8 cellular contexts compared by ENCODE assay signal in the genomic region with DNA sequence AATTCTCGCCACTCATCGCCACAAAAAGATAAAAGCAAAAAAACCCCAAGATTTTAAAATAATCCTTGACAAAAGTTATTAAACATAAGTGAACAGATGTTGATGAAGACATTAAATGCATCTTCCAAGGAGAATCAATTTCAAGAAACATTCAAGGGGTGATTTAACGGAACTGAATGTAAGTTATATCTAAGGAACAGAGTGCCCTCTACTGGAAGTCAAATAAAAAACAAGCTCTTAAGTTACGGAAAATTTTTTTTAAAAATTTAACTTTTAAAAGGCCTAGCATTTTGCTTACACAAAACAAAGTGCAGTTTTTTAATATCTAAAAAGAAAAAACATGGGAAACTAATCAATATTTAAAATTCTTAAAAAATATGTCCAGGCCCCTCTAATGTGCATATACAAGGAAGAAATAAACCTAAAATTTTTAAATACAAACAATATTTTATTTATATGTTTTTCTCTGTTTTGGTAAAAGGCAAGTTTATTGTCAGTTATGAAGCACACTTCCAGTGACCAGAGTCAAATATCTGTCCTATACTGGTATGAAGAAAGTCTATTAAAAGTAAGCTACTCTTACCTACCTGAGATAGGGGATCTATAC. TPM values are rescaled to one million over a fixed set of nuclear protein-coding genes. Genes with fewer than 3 reads are reported as not detected.
DNase-seq lines count a peak whose midpoint lies in the region; ATAC-seq, FAIRE-seq and TF ChIP-seq lines count a peak whose summit lies in the region.

No MANE protein-coding gene starts in this region.

- TF ChIP-seq RAD21 in SK-N-SH (IDR thresholded peaks at IDR 0.05; ENCODE audit: low read length) = peak; percentile 51

- peaks cover 10% of the 10 kb centered on the region for H3F3A ChIP-seq in SK-N-SH (replicated peaks; ENCODE audit: insufficient read depth)

- no peaks in the 10 kb centered on the region for H4K20me1 ChIP-seq in SK-N-SH (ENCODE audit: insufficient read depth)

- TF ChIP-seq CTCF in SK-N-SH (IDR thresholded peaks at IDR 0.05) = peak; percentile 77

- no peaks in the 10 kb centered on the region for H3K4me1 ChIP-seq in SK-N-SH (ENCODE audit: control insufficient read depth in 1 of 2, insufficient read depth in 2 of 2, low read depth in 1 of 2, low read length in 1 of 2)

- no peak overlapping the region for H2AFZ ChIP-seq in SK-N-SH (ENCODE audit: low read depth)

- H3K79me2 ChIP-seq in SK-N-SH (ENCODE audit: insufficient read depth) = peaks cover 34% of the 10 kb centered on the region

- intact Hi-C loops in posterior cingulate gyrus (cut with DNase I) = loop anchor here (5.0 kb wide), 3 partner anchors 297 to 1142 kb away; no protein-coding TSS in a partner anchor

- no peaks in the 10 kb centered on the region for H3K9me2 ChIP-seq in SK-N-SH

- no peak overlapping the region for H3K4me3 ChIP-seq in SK-N-SH (ENCODE audit: low read depth in 2 of 2, low read length in 1 of 2)

- peak; percentile 87 for FAIRE-seq in H54 (lab: Jason Lieb, UNC)

- peaks cover 22% of the 10 kb centered on the region for H3K36me3 Mint-ChIP-seq in effector memory CD8-positive, alpha-beta T cell (ENCODE audit: insufficient read depth)

- no peaks in the 10 kb centered on the region for H3K27me3 Mint-ChIP-seq in effector memory CD8-positive, alpha-beta T cell

- ATAC-seq in effector memory CD8-positive, alpha-beta T cell (replicated peaks) = no peak
- no peak for ATAC-seq in HG02571 (IDR thresholded peaks at IDR 0.05; ENCODE audit: unreplicated experiment)

- no peak overlapping the region for H3K4me3 Mint-ChIP-seq in effector memory CD8-positive, alpha-beta T cell

- no peaks in the 10 kb centered on the region for H3K9me3 Mint-ChIP-seq in effector memory CD8-positive, alpha-beta T cell

- H3K27ac Mint-ChIP-seq in effector memory CD8-positive, alpha-beta T cell = no peak overlapping the region

- no peaks in the 10 kb centered on the region for H3K27me3 ChIP-seq in SK-N-SH (ENCODE audit: insufficient read depth)

- H3K4me1 Mint-ChIP-seq in effector memory CD8-positive, alpha-beta T cell (ENCODE audit: low read depth in 2 of 2) = peaks cover 2 to 8% of the 10 kb centered on the region in 2 donors

- no peaks in the 10 kb centered on the region for H3K9me3 ChIP-seq in SK-N-SH

- H3K9ac ChIP-seq in SK-N-SH = no peak overlapping the region

- CTCF ChIA-PET in SK-N-SH (lab: Yijun Ruan, JAX) = interaction anchor here (0.5 to 5.2 kb wide), 58 partner anchors 8 to 1350 kb away, joined by 3 to 50 read pairs (median 4); no protein-coding TSS in a partner anchor

- H3K36me3 ChIP-seq in SK-N-SH (replicated peaks in 1 of 2; ENCODE audit: control insufficient read depth in 1 of 2, insufficient read depth in 2 of 2, low read length in 1 of 2) = peaks cover 64 to 76% of the 10 kb centered on the region in 2 experiments

- H3K27ac ChIP-seq in SK-N-SH (ENCODE audit: low read depth in 2 of 2, low read length in 1 of 2) = no peak overlapping the region

- no peak overlapping the region for H3K4me2 ChIP-seq in SK-N-SH

- no peak for TF ChIP-seq EP300 in SK-N-SH (IDR thresholded peaks at IDR 0.05; ENCODE audit: borderline replicate concordance in 1 of 2, low read depth in 1 of 2, low read length in 1 of 2)

- DNase-seq in AML-193 (lab: John Stamatoyannopoulos, UW) = peak; percentile 54 to 69
- DNase-seq in H54 (ENCODE audit: insufficient read length, low spot score) = no peak
- DNase-seq in SK-N-SH = peak; percentile 12
- DNase-seq in glomerular visceral epithelial cell (ENCODE audit: extremely low spot score) = peak; percentile 13
- no peak for DNase-seq in activated naive CD4-positive, alpha-beta T cell treated with anti-CD3 and anti-CD28 coated beads, Interleukin-2, amount 50 U/mL, for 16 hours
- DNase-seq in effector memory CD8-positive, alpha-beta T cell = no peak
- no peak for DNase-seq in posterior cingulate gyrus

- WGBS in SK-N-SH (ENCODE audit: low lambda C conversion rate) = 73% methylated on average over 4 of the region's 4 CpGs

- TF ChIP-seq POLR2A in H54 (IDR thresholded peaks at IDR 0.05; ENCODE audit: low read depth, low read length) = no peak

- POLR2A ChIA-PET in SK-N-SH (lab: Yijun Ruan, JAX) = no interaction called here

TF ChIP-seq in SK-N-SH, 30 proteins besides CTCF, POLR2A, EP300 and RAD21:
- TF ChIP-seq, protein P1, sequence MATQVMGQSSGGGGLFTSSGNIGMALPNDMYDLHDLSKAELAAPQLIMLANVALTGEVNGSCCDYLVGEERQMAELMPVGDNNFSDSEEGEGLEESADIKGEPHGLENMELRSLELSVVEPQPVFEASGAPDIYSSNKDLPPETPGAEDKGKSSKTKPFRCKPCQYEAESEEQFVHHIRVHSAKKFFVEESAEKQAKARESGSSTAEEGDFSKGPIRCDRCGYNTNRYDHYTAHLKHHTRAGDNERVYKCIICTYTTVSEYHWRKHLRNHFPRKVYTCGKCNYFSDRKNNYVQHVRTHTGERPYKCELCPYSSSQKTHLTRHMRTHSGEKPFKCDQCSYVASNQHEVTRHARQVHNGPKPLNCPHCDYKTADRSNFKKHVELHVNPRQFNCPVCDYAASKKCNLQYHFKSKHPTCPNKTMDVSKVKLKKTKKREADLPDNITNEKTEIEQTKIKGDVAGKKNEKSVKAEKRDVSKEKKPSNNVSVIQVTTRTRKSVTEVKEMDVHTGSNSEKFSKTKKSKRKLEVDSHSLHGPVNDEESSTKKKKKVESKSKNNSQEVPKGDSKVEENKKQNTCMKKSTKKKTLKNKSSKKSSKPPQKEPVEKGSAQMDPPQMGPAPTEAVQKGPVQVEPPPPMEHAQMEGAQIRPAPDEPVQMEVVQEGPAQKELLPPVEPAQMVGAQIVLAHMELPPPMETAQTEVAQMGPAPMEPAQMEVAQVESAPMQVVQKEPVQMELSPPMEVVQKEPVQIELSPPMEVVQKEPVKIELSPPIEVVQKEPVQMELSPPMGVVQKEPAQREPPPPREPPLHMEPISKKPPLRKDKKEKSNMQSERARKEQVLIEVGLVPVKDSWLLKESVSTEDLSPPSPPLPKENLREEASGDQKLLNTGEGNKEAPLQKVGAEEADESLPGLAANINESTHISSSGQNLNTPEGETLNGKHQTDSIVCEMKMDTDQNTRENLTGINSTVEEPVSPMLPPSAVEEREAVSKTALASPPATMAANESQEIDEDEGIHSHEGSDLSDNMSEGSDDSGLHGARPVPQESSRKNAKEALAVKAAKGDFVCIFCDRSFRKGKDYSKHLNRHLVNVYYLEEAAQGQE (IDR thresholded peaks at IDR 0.05; ENCODE audit: low read depth, low read length) = no peak
- no peak for TF ChIP-seq CHD2 (IDR thresholded peaks at IDR 0.05; ENCODE audit: low read length, partially characterized antibody)
- TF ChIP-seq MXI1 (IDR thresholded peaks at IDR 0.05; ENCODE audit: low read depth, low read length) = no peak
- TF ChIP-seq, protein P2, sequence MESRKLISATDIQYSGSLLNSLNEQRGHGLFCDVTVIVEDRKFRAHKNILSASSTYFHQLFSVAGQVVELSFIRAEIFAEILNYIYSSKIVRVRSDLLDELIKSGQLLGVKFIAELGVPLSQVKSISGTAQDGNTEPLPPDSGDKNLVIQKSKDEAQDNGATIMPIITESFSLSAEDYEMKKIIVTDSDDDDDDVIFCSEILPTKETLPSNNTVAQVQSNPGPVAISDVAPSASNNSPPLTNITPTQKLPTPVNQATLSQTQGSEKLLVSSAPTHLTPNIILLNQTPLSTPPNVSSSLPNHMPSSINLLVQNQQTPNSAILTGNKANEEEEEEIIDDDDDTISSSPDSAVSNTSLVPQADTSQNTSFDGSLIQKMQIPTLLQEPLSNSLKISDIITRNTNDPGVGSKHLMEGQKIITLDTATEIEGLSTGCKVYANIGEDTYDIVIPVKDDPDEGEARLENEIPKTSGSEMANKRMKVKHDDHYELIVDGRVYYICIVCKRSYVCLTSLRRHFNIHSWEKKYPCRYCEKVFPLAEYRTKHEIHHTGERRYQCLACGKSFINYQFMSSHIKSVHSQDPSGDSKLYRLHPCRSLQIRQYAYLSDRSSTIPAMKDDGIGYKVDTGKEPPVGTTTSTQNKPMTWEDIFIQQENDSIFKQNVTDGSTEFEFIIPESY (IDR thresholded peaks at IDR 0.05; ENCODE audit: borderline replicate concordance, low read depth) = no peak
- no peak for TF ChIP-seq EZH2phosphoT487 (IDR thresholded peaks at IDR 0.05; ENCODE audit: borderline replicate concordance, low read depth)
- TF ChIP-seq MAX (IDR thresholded peaks at IDR 0.05; ENCODE audit: low read depth) = no peak
- TF ChIP-seq MEF2A (IDR thresholded peaks at IDR 0.05; ENCODE audit: borderline replicate concordance, low read depth) = no peak
- TF ChIP-seq PBX3 (IDR thresholded peaks at IDR 0.05) = no peak
- no peak for TF ChIP-seq TEAD4 (IDR thresholded peaks at IDR 0.05; ENCODE audit: borderline replicate concordance, insufficient read depth)
- no peak for TF ChIP-seq JUND (IDR thresholded peaks at IDR 0.05)
- TF ChIP-seq TAF1 (IDR thresholded peaks at IDR 0.05; ENCODE audit: borderline replicate concordance, low read depth, low read length) = no peak
- TF ChIP-seq POLR2AphosphoS5 (IDR thresholded peaks at IDR 0.05; ENCODE audit: low read depth, low read length) = no peak

RNA-seq across cellular contexts. Expression of gene TEX10, which starts 28.0 kb away (rescaled TPM):
- 12.7 and 16.7 TPM in 2 replicates for polyA plus RNA-seq in SK-N-SH (2012; rRNA removed)
- polyA plus RNA-seq in SK-N-SH (2012; cell fraction: cytosol; rRNA removed) = 15.5 and 15.9 TPM in 2 replicates
- 16.8 and 26.0 TPM in 2 replicates for polyA plus RNA-seq in SK-N-SH (2012; cell fraction: nucleus; rRNA removed)

Comparison
In these comparisons a context has a peak if more than half of its experiments do, and no peak if none do; other contexts are left out.
1. DNase-seq: peak in AML-193 (2 of 2), SK-N-SH (single experiment) and glomerular visceral epithelial cell (single experiment); none in H54 (single experiment), activated naive CD4-positive, alpha-beta T cell treated with anti-CD3 and anti-CD28 coated beads, Interleukin-2, amount 50 U/mL, for 16 hours (single experiment), effector memory CD8-positive, alpha-beta T cell (0 of 3) and posterior cingulate gyrus (0 of 10).